In genomic region chr3:159560214-159561004, GRCh38 we compare ENCODE assay signal across 16 cellular contexts.
DNase-seq lines count a peak whose midpoint lies in the region; ATAC-seq, FAIRE-seq and TF ChIP-seq lines count a peak whose summit lies in the region.
"Had no signal": no experiment of that assay in that cellular context is flagged by ENCODE, and none has a peak within 500 bp of the region (broad histone marks: within the 10 kb centered on the region; RNA-seq: fewer than 3 reads in every experiment).

No MANE protein-coding gene starts in this region.

- in situ Hi-C loops in HAP-1 (cut with MboI; ENCODE audit: low sequenced_read_pairs): no loop called here

- peak; percentile 73 for FAIRE-seq in H1 (lab: Jason Lieb, UNC)
- FAIRE-seq: HTR-8/SVneo had no signal

- CTCF ChIA-PET in H1 (lab: Charles Lee; ENCODE audit: partially characterized antibody): interaction anchor here (0.6 to 0.8 kb wide), 8 partner anchors 61 to 431 kb away, joined by 3 to 8 read pairs (median 3); no protein-coding TSS in a partner anchor
- CTCF ChIA-PET in activated CD4-positive, alpha-beta memory T cell treated with anti-CD3 and anti-CD28 coated beads for 36 hours (lab: Charles Lee): no interaction called here

- no peak overlapping the region for H2BK5ac ChIP-seq in H1 (ENCODE audit: low read depth, low read length)

- no peak for TF ChIP-seq CTCF in H1 (IDR thresholded peaks at IDR 0.05; ENCODE audit: control extremely low read depth in 1 of 3, insufficient read depth in 1 of 3, low read depth in 1 of 3, low read length in 3 of 3)

- H2AK5ac ChIP-seq in H1 (ENCODE audit: low read depth, low read length): no peak overlapping the region

- ATAC-seq in activated naive CD4-positive, alpha-beta T cell treated with anti-CD3 and anti-CD28 coated beads, Interleukin-2, amount 50 U/mL, for 72 hours: no peak
- ATAC-seq: SK-N-SH treated with all-trans-retinoic acid at 6 μM for 48 hours had no signal

- no peak overlapping the region for H4K5ac ChIP-seq in H1 (ENCODE audit: insufficient read length, low read depth, low read length)

- H3K4me1 ChIP-seq in HAP-1: peaks cover 5% of the 10 kb centered on the region
- H3K4me1 ChIP-seq in H1 (replicated peaks in 1 of 4; ENCODE audit: control insufficient read depth in 3 of 4, insufficient read depth in 4 of 4, low read length in 3 of 4): peaks cover 0 to 15% (median 3%) of the 10 kb centered on the region in 4 experiments; a peak in 5 of 7 replicates
- peaks cover 28% of the 10 kb centered on the region; the same call in 1 of the 2 replicates for H3K4me1 ChIP-seq in iPS-20b (ENCODE audit: insufficient read depth, low read length)
- H3K4me1 ChIP-seq: BE2C had no signal

- H2BK15ac ChIP-seq in H1 (ENCODE audit: low read length): no peak overlapping the region

- no peak overlapping the region for H3K18ac ChIP-seq in H1 (ENCODE audit: extremely low read depth, low read length)

- H2BK120ac ChIP-seq in H1 (replicated peaks; ENCODE audit: low read depth, low read length): no peak overlapping the region

- 27% methylated on average over 8 of the region's 8 CpGs; no CpG with 5 or more reads in 1 of the 2 experiments for WGBS in H1 (ENCODE audit: extremely low coverage in 1 of 2, insufficient coverage in 1 of 2, insufficient read length in 1 of 2, insufficient replicate concordance in 2 of 2, low coverage in 1 of 2, low lambda C conversion rate in 2 of 2, missing lambda C conversion rate in 1 of 2), 2 experiments

- H3K79me2 ChIP-seq in H1 (ENCODE audit: control insufficient read depth in 1 of 2, insufficient read depth in 2 of 2, low read length in 2 of 2): no peaks in the 10 kb centered on the region

- no peak overlapping the region for H3K4me3 ChIP-seq in HAP-1
- peak overlapping the region in 1 of 4 experiments; percentile 42; a peak in 1 of 8 replicates for H3K4me3 ChIP-seq in H1 (ENCODE audit: extremely low read depth in 1 of 4, insufficient read depth in 2 of 4, low read depth in 3 of 4, low read length in 4 of 4)
- H3K4me3 ChIP-seq in iPS-20b (ENCODE audit: low read length): peak overlapping the region; percentile 36; the same call in 1 of the 2 replicates

- DNase-seq in HAP-1 (ENCODE audit: low spot score in 2 of 2): peak; percentile 13 to 56
- peak in 1 of 2 experiments; percentile 25 for DNase-seq in H1 (ENCODE audit: low read depth in 1 of 2, low spot score in 2 of 2)
- DNase-seq in retina: peak; percentile 36
- DNase-seq in caudate nucleus (lab: John Stamatoyannopoulos, UW): no peak
- no peak for DNase-seq in activated CD4-positive, alpha-beta memory T cell treated with anti-CD3 and anti-CD28 coated beads for 36 hours
- no peak for DNase-seq in activated naive CD4-positive, alpha-beta T cell treated with anti-CD3 and anti-CD28 coated beads, Interleukin-2, amount 50 U/mL, for 72 hours (ENCODE audit: low spot score in 2 of 2)
- DNase-seq: BE2C; CD4-positive, alpha-beta T cell; NCI-H1417; NCI-H187 treated with DMSO at 0.1 percent for 48 hours; NCI-H526 treated with DMSO at 0.1 percent for 48 hours; SHP77 treated with DMSO at 0.1 percent for 48 hours had no signal

- H4K8ac ChIP-seq in H1 (ENCODE audit: extremely low read depth, insufficient read depth, low read length): no peak overlapping the region

- H3K4me3 Mint-ChIP-seq in activated CD4-positive, alpha-beta memory T cell treated with anti-CD3 and anti-CD28 coated beads for 36 hours: no peak overlapping the region
- H3K4me3 Mint-ChIP-seq: CD4-positive, alpha-beta T cell had no signal

- H3K9me3 ChIP-seq in HAP-1: no peaks in the 10 kb centered on the region
- no peaks in the 10 kb centered on the region for H3K9me3 ChIP-seq in H1 (ENCODE audit: insufficient read depth in 2 of 2, low read depth in 1 of 2, low read length in 1 of 2)
- no peaks in the 10 kb centered on the region for H3K9me3 ChIP-seq in iPS-20b (ENCODE audit: insufficient read depth, low read depth, low read length)
- H3K9me3 ChIP-seq: BE2C had no signal

- H3K27me3 Mint-ChIP-seq in activated CD4-positive, alpha-beta memory T cell treated with anti-CD3 and anti-CD28 coated beads for 36 hours: no peaks in the 10 kb centered on the region
- H3K27me3 Mint-ChIP-seq: CD4-positive, alpha-beta T cell had no signal

- H3K36me3 ChIP-seq in HAP-1 (replicated peaks): no peaks in the 10 kb centered on the region
- H3K36me3 ChIP-seq in H1 (ENCODE audit: control insufficient read depth in 2 of 4, insufficient read depth in 4 of 4, low read length in 3 of 4): no peaks in the 10 kb centered on the region
- H3K36me3 ChIP-seq in iPS-20b (ENCODE audit: insufficient read depth, low read depth, low read length): no peaks in the 10 kb centered on the region
- H3K36me3 ChIP-seq: BE2C had no signal

- no peaks in the 10 kb centered on the region for H4K20me1 ChIP-seq in H1 (replicated peaks in 1 of 2; ENCODE audit: control insufficient read depth in 1 of 2, insufficient read depth in 2 of 2, low read length in 2 of 2)

- H3K23ac ChIP-seq in H1 (ENCODE audit: insufficient read length): no peak overlapping the region

- no peaks in the 10 kb centered on the region for H3K4me1 Mint-ChIP-seq in activated CD4-positive, alpha-beta memory T cell treated with anti-CD3 and anti-CD28 coated beads for 36 hours (ENCODE audit: low read depth)

- H3K14ac ChIP-seq in H1 (ENCODE audit: insufficient read length): no peak overlapping the region

- POLR2A ChIA-PET in H1 (lab: Charles Lee; ENCODE audit: partially characterized antibody): interaction anchor here (0.6 to 0.7 kb wide), 2 partner anchors 40 to 397 kb away, joined by 3 to 4 read pairs; no protein-coding TSS in a partner anchor
- POLR2A ChIA-PET in activated CD4-positive, alpha-beta memory T cell treated with anti-CD3 and anti-CD28 coated beads for 36 hours (lab: Charles Lee): no interaction called here

- H3K9ac ChIP-seq in H1 (replicated peaks in 1 of 4; ENCODE audit: extremely low read depth in 1 of 4, low read depth in 3 of 4, low read length in 3 of 4) (no peak overlapping the region), iPS-20b (ENCODE audit: low read depth, low read length) (peak overlapping the region; percentile 37; the same call in 1 of the 2 replicates)

- no peaks in the 10 kb centered on the region for H3K9me3 Mint-ChIP-seq in activated CD4-positive, alpha-beta memory T cell treated with anti-CD3 and anti-CD28 coated beads for 36 hours
- peaks cover 0 to 5% of the 10 kb centered on the region in 2 donors for H3K9me3 Mint-ChIP-seq in activated naive CD4-positive, alpha-beta T cell treated with anti-CD3 and anti-CD28 coated beads, Interleukin-2, amount 50 U/mL, for 72 hours
- H3K9me3 Mint-ChIP-seq: CD4-positive, alpha-beta T cell had no signal

- no peak overlapping the region; the same call in 1 of the 2 replicates for H2BK12ac ChIP-seq in H1 (ENCODE audit: low read depth, low read length)

- peak overlapping the region; percentile 8 for H4K91ac ChIP-seq in H1 (replicated peaks; ENCODE audit: insufficient read length, low read length)

- TF ChIP-seq EP300 in H1 (IDR thresholded peaks at IDR 0.05; ENCODE audit: borderline replicate concordance in 1 of 2, low read depth in 2 of 2, low read length in 2 of 2): no peak

- intact Hi-C loops in activated CD4-positive, alpha-beta memory T cell treated with anti-CD3 and anti-CD28 coated beads for 36 hours (cut with micrococcal nuclease): no loop called here

- H2BK20ac ChIP-seq in H1 (ENCODE audit: low read length): no peak overlapping the region

- TF ChIP-seq POLR2A in H1 (IDR thresholded peaks at IDR 0.05; ENCODE audit: control extremely low read depth in 1 of 2, low read depth in 2 of 2, low read length in 2 of 2): peak in 1 of 2 experiments; percentile 45; a peak in 1 of 3 replicates

- H3K27me3 ChIP-seq in HAP-1 (ENCODE audit: low read depth) (no peaks in the 10 kb centered on the region), H1 (replicated peaks in 1 of 4; ENCODE audit: control insufficient read depth in 3 of 4, extremely low read depth in 1 of 4, insufficient read depth in 3 of 4, low read length in 3 of 4) (peaks cover 1 to 11% (median 7%) of the 10 kb centered on the region in 4 experiments; a peak in 4 of 7 replicates), iPS-20b (ENCODE audit: insufficient read depth, low read length) (peaks cover 14% of the 10 kb centered on the region)
- H3K27me3 ChIP-seq: BE2C had no signal

- H3K4ac ChIP-seq in H1 (replicated peaks; ENCODE audit: insufficient read length, low read depth, low read length): no peak overlapping the region

- no peak overlapping the region for H3K27ac Mint-ChIP-seq in activated CD4-positive, alpha-beta memory T cell treated with anti-CD3 and anti-CD28 coated beads for 36 hours
- no peak overlapping the region for H3K27ac Mint-ChIP-seq in activated naive CD4-positive, alpha-beta T cell treated with anti-CD3 and anti-CD28 coated beads, Interleukin-2, amount 50 U/mL, for 72 hours
- H3K27ac Mint-ChIP-seq: CD4-positive, alpha-beta T cell had no signal

- H3K4me2 ChIP-seq in H1 (ENCODE audit: insufficient read depth in 1 of 2, low read depth in 2 of 2, low read length in 2 of 2): peak overlapping the region; percentile 13 to 62; a peak in 3 of 4 replicates

- H2AFZ ChIP-seq in H1 (ENCODE audit: low read length): no peak overlapping the region; the same call in 1 of the 2 replicates

- H3K27ac ChIP-seq in H1 (ENCODE audit: low read depth, low read length) (0 out of 2 replicates have a peak overlapping the region, but pooled peaks have one; percentile 26), iPS-20b (ENCODE audit: low read length) (no peak overlapping the region), caudate nucleus (ENCODE audit: low read depth, low read length) (no peak overlapping the region)
- H3K27ac ChIP-seq: HL-60 had no signal

- H3K36me3 Mint-ChIP-seq in activated CD4-positive, alpha-beta memory T cell treated with anti-CD3 and anti-CD28 coated beads for 36 hours: no peaks in the 10 kb centered on the region
- no peaks in the 10 kb centered on the region for H3K36me3 Mint-ChIP-seq in activated naive CD4-positive, alpha-beta T cell treated with anti-CD3 and anti-CD28 coated beads, Interleukin-2, amount 50 U/mL, for 72 hours

- H3K23me2 ChIP-seq in H1 (ENCODE audit: low read depth, low read length): no peaks in the 10 kb centered on the region

- H3K79me1 ChIP-seq in H1 (ENCODE audit: low read depth, low read length): no peaks in the 10 kb centered on the region

- no peak overlapping the region for H3K56ac ChIP-seq in H1 (replicated peaks; ENCODE audit: insufficient read length, low read depth, low read length)

- TF ChIP-seq RAD21 in H1 (IDR thresholded peaks at IDR 0.05 in 1 of 2, conservative IDR thresholded peaks at IDR 0.05 in 1 of 2; ENCODE audit: low read depth in 2 of 2, low read length in 2 of 2): no peak

TF ChIP-seq in H1, 55 proteins besides CTCF, POLR2A, EP300 and RAD21 (continues in another document):
- TF ChIP-seq TEAD4 (IDR thresholded peaks at IDR 0.05; ENCODE audit: low read depth, low read length): peak; percentile 35; the same call in 1 of the 2 replicates
- peak; percentile 62 for TF ChIP-seq SP1 (IDR thresholded peaks at IDR 0.05; ENCODE audit: low read depth, low read length)

Comparison
In these comparisons a context has a peak if more than half of its experiments do, and no peak if none do; other contexts are left out.
1. DNase-seq: peak in HAP-1 (2 of 2) and retina (single experiment); none in caudate nucleus (0 of 61), activated CD4-positive, alpha-beta memory T cell treated with anti-CD3 and anti-CD28 coated beads for 36 hours (single experiment) and activated naive CD4-positive, alpha-beta T cell treated with anti-CD3 and anti-CD28 coated beads, Interleukin-2, amount 50 U/mL, for 72 hours (0 of 2).